Comparison of ENCODE assay signal across 1 cellular context in the genomic region with DNA sequence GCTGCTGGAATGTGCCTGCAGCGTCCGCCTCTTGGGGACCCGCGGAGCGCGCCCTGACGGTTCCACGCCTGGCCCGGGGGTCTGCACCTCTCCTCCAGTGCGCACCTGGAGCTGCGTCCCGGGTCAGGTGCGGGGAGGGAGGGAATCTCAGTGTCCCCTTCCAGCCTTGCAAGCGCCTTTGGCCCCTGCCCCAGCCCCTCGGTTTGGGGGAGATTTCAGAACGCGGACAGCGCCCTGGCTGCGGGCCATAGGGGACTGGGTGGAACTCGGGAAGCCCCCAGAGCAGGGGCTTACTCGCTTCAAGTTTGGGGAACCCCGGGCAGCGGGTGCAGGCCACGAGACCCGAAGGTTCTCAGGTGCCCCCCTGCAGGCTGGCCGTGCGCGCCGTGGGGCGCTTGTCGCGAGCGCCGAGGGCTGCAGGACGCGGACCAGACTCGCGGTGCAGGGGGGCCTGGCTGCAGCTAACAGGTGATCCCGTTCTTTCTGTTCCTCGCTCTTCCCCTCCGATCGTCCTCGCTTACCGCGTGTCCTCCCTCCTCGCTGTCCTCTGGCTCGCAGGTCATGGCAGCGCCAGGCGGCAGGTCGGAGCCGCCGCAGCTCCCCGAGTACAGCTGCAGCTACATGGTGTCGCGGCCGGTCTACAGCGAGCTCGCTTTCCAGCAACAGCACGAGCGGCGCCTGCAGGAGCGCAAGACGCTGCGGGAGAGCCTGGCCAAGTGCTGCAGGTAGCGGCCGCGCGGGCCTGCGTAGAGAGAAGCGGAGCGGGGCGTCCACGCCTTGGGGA.
TF ChIP-seq lines count a peak whose summit lies in the region.

No MANE protein-coding gene starts in this region.

TF ChIP-seq in HepG2, 621 proteins besides CTCF, POLR2A, EP300 and RAD21 (continued from another document and continues in another):
- TF ChIP-seq, protein P1, sequence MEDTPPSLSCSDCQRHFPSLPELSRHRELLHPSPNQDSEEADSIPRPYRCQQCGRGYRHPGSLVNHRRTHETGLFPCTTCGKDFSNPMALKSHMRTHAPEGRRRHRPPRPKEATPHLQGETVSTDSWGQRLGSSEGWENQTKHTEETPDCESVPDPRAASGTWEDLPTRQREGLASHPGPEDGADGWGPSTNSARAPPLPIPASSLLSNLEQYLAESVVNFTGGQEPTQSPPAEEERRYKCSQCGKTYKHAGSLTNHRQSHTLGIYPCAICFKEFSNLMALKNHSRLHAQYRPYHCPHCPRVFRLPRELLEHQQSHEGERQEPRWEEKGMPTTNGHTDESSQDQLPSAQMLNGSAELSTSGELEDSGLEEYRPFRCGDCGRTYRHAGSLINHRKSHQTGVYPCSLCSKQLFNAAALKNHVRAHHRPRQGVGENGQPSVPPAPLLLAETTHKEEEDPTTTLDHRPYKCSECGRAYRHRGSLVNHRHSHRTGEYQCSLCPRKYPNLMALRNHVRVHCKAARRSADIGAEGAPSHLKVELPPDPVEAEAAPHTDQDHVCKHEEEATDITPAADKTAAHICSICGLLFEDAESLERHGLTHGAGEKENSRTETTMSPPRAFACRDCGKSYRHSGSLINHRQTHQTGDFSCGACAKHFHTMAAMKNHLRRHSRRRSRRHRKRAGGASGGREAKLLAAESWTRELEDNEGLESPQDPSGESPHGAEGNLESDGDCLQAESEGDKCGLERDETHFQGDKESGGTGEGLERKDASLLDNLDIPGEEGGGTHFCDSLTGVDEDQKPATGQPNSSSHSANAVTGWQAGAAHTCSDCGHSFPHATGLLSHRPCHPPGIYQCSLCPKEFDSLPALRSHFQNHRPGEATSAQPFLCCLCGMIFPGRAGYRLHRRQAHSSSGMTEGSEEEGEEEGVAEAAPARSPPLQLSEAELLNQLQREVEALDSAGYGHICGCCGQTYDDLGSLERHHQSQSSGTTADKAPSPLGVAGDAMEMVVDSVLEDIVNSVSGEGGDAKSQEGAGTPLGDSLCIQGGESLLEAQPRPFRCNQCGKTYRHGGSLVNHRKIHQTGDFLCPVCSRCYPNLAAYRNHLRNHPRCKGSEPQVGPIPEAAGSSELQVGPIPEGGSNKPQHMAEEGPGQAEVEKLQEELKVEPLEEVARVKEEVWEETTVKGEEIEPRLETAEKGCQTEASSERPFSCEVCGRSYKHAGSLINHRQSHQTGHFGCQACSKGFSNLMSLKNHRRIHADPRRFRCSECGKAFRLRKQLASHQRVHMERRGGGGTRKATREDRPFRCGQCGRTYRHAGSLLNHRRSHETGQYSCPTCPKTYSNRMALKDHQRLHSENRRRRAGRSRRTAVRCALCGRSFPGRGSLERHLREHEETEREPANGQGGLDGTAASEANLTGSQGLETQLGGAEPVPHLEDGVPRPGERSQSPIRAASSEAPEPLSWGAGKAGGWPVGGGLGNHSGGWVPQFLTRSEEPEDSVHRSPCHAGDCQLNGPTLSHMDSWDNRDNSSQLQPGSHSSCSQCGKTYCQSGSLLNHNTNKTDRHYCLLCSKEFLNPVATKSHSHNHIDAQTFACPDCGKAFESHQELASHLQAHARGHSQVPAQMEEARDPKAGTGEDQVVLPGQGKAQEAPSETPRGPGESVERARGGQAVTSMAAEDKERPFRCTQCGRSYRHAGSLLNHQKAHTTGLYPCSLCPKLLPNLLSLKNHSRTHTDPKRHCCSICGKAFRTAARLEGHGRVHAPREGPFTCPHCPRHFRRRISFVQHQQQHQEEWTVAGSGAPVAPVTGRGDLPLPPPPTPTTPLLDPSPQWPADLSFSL (CRISPR knock-in tag; IDR thresholded peaks at IDR 0.05) = no peak
- peak; percentile 45; the same call in 1 of the 2 replicates for TF ChIP-seq ZBTB7B (CRISPR knock-in tag; IDR thresholded peaks at IDR 0.05)
- TF ChIP-seq ZNF331 (CRISPR knock-in tag; IDR thresholded peaks at IDR 0.05) = 0 out of 2 replicates have a peak, but pooled peaks have one; percentile 33
- TF ChIP-seq, protein P2, sequence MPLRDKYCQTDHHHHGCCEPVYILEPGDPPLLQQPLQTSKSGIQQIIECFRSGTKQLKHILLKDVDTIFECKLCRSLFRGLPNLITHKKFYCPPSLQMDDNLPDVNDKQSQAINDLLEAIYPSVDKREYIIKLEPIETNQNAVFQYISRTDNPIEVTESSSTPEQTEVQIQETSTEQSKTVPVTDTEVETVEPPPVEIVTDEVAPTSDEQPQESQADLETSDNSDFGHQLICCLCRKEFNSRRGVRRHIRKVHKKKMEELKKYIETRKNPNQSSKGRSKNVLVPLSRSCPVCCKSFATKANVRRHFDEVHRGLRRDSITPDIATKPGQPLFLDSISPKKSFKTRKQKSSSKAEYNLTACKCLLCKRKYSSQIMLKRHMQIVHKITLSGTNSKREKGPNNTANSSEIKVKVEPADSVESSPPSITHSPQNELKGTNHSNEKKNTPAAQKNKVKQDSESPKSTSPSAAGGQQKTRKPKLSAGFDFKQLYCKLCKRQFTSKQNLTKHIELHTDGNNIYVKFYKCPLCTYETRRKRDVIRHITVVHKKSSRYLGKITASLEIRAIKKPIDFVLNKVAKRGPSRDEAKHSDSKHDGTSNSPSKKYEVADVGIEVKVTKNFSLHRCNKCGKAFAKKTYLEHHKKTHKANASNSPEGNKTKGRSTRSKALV (CRISPR knock-in tag; IDR thresholded peaks at IDR 0.05) = peak; percentile 99
- no peak for TF ChIP-seq GABPA (IDR thresholded peaks at IDR 0.05; ENCODE audit: low read depth, low read length)
- no peak for TF ChIP-seq GABPA (CRISPR knock-in tag; IDR thresholded peaks at IDR 0.05; ENCODE audit: low read depth)
- TF ChIP-seq, protein P3, sequence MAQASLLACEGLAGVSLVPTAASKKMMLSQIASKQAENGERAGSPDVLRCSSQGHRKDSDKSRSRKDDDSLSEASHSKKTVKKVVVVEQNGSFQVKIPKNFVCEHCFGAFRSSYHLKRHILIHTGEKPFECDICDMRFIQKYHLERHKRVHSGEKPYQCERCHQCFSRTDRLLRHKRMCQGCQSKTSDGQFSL (CRISPR knock-in tag; IDR thresholded peaks at IDR 0.05) = no peak
- TF ChIP-seq NFIC (IDR thresholded peaks at IDR 0.05; ENCODE audit: low read length) = no peak
- no peak for TF ChIP-seq ZNF33A (CRISPR knock-in tag; IDR thresholded peaks at IDR 0.05; ENCODE audit: borderline replicate concordance)
- TF ChIP-seq ZNF607 (CRISPR knock-in tag; IDR thresholded peaks at IDR 0.05; ENCODE audit: borderline replicate concordance) = no peak
- TF ChIP-seq ZNF746 (CRISPR knock-in tag; IDR thresholded peaks at IDR 0.05) = no peak
- TF ChIP-seq, protein P4, sequence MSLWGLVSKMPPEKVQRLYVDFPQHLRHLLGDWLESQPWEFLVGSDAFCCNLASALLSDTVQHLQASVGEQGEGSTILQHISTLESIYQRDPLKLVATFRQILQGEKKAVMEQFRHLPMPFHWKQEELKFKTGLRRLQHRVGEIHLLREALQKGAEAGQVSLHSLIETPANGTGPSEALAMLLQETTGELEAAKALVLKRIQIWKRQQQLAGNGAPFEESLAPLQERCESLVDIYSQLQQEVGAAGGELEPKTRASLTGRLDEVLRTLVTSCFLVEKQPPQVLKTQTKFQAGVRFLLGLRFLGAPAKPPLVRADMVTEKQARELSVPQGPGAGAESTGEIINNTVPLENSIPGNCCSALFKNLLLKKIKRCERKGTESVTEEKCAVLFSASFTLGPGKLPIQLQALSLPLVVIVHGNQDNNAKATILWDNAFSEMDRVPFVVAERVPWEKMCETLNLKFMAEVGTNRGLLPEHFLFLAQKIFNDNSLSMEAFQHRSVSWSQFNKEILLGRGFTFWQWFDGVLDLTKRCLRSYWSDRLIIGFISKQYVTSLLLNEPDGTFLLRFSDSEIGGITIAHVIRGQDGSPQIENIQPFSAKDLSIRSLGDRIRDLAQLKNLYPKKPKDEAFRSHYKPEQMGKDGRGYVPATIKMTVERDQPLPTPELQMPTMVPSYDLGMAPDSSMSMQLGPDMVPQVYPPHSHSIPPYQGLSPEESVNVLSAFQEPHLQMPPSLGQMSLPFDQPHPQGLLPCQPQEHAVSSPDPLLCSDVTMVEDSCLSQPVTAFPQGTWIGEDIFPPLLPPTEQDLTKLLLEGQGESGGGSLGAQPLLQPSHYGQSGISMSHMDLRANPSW (CRISPR knock-in tag; IDR thresholded peaks at IDR 0.05; ENCODE audit: borderline replicate concordance) = no peak
- TF ChIP-seq, protein P5, sequence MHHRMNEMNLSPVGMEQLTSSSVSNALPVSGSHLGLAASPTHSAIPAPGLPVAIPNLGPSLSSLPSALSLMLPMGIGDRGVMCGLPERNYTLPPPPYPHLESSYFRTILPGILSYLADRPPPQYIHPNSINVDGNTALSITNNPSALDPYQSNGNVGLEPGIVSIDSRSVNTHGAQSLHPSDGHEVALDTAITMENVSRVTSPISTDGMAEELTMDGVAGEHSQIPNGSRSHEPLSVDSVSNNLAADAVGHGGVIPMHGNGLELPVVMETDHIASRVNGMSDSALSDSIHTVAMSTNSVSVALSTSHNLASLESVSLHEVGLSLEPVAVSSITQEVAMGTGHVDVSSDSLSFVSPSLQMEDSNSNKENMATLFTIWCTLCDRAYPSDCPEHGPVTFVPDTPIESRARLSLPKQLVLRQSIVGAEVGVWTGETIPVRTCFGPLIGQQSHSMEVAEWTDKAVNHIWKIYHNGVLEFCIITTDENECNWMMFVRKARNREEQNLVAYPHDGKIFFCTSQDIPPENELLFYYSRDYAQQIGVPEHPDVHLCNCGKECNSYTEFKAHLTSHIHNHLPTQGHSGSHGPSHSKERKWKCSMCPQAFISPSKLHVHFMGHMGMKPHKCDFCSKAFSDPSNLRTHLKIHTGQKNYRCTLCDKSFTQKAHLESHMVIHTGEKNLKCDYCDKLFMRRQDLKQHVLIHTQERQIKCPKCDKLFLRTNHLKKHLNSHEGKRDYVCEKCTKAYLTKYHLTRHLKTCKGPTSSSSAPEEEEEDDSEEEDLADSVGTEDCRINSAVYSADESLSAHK (CRISPR knock-in tag; IDR thresholded peaks at IDR 0.05; ENCODE audit: borderline replicate concordance) = no peak
- TF ChIP-seq CCDC6 (CRISPR knock-in tag; IDR thresholded peaks at IDR 0.05) = 0 out of 2 replicates have a peak, but pooled peaks have one; percentile 52
- no peak for TF ChIP-seq CHCHD3 (CRISPR knock-in tag; IDR thresholded peaks at IDR 0.05)
- TF ChIP-seq, protein P6, sequence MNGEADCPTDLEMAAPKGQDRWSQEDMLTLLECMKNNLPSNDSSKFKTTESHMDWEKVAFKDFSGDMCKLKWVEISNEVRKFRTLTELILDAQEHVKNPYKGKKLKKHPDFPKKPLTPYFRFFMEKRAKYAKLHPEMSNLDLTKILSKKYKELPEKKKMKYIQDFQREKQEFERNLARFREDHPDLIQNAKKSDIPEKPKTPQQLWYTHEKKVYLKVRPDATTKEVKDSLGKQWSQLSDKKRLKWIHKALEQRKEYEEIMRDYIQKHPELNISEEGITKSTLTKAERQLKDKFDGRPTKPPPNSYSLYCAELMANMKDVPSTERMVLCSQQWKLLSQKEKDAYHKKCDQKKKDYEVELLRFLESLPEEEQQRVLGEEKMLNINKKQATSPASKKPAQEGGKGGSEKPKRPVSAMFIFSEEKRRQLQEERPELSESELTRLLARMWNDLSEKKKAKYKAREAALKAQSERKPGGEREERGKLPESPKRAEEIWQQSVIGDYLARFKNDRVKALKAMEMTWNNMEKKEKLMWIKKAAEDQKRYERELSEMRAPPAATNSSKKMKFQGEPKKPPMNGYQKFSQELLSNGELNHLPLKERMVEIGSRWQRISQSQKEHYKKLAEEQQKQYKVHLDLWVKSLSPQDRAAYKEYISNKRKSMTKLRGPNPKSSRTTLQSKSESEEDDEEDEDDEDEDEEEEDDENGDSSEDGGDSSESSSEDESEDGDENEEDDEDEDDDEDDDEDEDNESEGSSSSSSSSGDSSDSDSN (CRISPR knock-in tag; IDR thresholded peaks at IDR 0.05) = peak; percentile 97
- no peak for TF ChIP-seq SETDB1 (CRISPR knock-in tag; IDR thresholded peaks at IDR 0.05; ENCODE audit: borderline replicate concordance)
- TF ChIP-seq, protein P7, sequence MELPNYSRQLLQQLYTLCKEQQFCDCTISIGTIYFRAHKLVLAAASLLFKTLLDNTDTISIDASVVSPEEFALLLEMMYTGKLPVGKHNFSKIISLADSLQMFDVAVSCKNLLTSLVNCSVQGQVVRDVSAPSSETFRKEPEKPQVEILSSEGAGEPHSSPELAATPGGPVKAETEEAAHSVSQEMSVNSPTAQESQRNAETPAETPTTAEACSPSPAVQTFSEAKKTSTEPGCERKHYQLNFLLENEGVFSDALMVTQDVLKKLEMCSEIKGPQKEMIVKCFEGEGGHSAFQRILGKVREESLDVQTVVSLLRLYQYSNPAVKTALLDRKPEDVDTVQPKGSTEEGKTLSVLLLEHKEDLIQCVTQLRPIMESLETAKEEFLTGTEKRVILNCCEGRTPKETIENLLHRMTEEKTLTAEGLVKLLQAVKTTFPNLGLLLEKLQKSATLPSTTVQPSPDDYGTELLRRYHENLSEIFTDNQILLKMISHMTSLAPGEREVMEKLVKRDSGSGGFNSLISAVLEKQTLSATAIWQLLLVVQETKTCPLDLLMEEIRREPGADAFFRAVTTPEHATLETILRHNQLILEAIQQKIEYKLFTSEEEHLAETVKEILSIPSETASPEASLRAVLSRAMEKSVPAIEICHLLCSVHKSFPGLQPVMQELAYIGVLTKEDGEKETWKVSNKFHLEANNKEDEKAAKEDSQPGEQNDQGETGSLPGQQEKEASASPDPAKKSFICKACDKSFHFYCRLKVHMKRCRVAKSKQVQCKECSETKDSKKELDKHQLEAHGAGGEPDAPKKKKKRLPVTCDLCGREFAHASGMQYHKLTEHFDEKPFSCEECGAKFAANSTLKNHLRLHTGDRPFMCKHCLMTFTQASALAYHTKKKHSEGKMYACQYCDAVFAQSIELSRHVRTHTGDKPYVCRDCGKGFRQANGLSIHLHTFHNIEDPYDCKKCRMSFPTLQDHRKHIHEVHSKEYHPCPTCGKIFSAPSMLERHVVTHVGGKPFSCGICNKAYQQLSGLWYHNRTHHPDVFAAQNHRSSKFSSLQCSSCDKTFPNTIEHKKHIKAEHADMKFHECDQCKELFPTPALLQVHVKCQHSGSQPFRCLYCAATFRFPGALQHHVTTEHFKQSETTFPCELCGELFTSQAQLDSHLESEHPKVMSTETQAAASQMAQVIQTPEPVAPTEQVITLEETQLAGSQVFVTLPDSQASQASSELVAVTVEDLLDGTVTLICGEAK (IDR thresholded peaks at IDR 0.05) = no peak
- TF ChIP-seq, protein P7 (CRISPR knock-in tag; IDR thresholded peaks at IDR 0.05) = peak; percentile 32; the same call in 1 of the 2 replicates
